18 cellular contexts compared by ENCODE assay signal in the genomic region with DNA sequence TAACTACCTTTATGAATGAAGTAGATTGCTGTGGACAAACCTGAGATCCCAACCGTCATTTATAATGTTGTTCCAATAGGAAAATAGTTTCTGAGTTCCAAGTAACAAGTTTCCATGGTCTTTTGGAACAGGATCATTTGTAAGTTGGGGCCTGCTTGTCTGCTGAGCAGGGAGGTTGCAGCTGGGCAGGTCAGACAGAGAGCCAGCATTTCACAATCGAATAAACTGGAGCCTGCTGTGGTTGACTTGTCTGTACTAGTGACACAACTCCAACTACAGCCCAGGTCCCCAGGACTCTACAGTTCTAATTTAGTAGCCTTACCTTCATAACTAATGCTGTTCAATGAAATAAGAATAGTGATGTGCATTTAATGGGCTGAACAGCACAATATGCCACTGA. TPM values are rescaled to one million over a fixed set of nuclear protein-coding genes. Genes with fewer than 3 reads are reported as not detected.
DNase-seq lines count a peak whose midpoint lies in the region; ATAC-seq, FAIRE-seq and TF ChIP-seq lines count a peak whose summit lies in the region.
"Had no signal": no experiment of that assay in that cellular context is flagged by ENCODE, and none has a peak within 500 bp of the region (broad histone marks: within the 10 kb centered on the region; RNA-seq: fewer than 3 reads in every experiment).

No MANE protein-coding gene starts in this region.

- no peak overlapping the region for H3K14ac ChIP-seq in neuronal stem cell (ENCODE audit: low read length)

- peak; percentile 53 for DNase-seq in AG08395 (ENCODE audit: low spot score)
- DNase-seq in MV-4-11 (lab: John Stamatoyannopoulos, UW): peak; percentile 47
- peak; percentile 91 for DNase-seq in choroid plexus epithelial cell (ENCODE audit: low read depth)
- no peak for DNase-seq in HepG2 (ENCODE audit: low spot score)
- no peak for DNase-seq in activated CD4-positive, alpha-beta T cell treated with anti-CD3 and anti-CD28 coated beads, Interleukin-2, amount 50 U/mL, for 1 hour
- DNase-seq in neuronal stem cell (ENCODE audit: low spot score): no peak
- no peak for DNase-seq in suprapubic skin (ENCODE audit: low spot score in 2 of 2)
- DNase-seq: activated CD4-positive, alpha-beta T cell treated with anti-CD3 and anti-CD28 coated beads, Interleukin-2, amount 10 ng/mL, durations not matched to agents 7 days and 5 days; effector memory CD4-positive, alpha-beta T cell; hypothalamus; RPMI8226; stimulated activated CD4-positive, alpha-beta T cell treated with anti-CD3 and anti-CD28 coated beads, Interleukin-15, amount 100 ng/mL, for 24 hours; T-helper 9 cell; trophoblast cell had no signal

- H3K4me1 ChIP-seq in HepG2 (ENCODE audit: insufficient read depth, low read length) (0 out of 2 replicates have a peak, but pooled peaks cover 7% of the 10 kb centered on the region), neuronal stem cell (ENCODE audit: control insufficient read depth in 2 of 2, insufficient read depth in 1 of 2, low read depth in 1 of 2, low read length in 2 of 2) (peaks cover 0 to 2% of the 10 kb centered on the region in 2 donors), suprapubic skin (no peaks in the 10 kb centered on the region)
- H3K4me1 ChIP-seq: A549, ascending aorta had no signal

- no peaks in the 10 kb centered on the region for H3K79me1 ChIP-seq in neuronal stem cell (ENCODE audit: low read depth, low read length)

- H4K20me1 ChIP-seq in HepG2 (ENCODE audit: insufficient read depth, low read length): no peaks in the 10 kb centered on the region

- H3K18ac ChIP-seq in neuronal stem cell (ENCODE audit: low read length): no peak overlapping the region

- H3K27ac ChIP-seq in HepG2 (ENCODE audit: extremely low read length, insufficient read depth, low read length) (no peak overlapping the region), neuronal stem cell (replicated peaks; ENCODE audit: low read length) (no peak overlapping the region), suprapubic skin (no peak overlapping the region)
- H3K27ac ChIP-seq: A549, ascending aorta had no signal

- TF ChIP-seq EP300 in HepG2 (IDR thresholded peaks at IDR 0.05; ENCODE audit: low read depth in 2 of 2, low read length in 2 of 2) (no peak), HepG2 (CRISPR knock-in tag; IDR thresholded peaks at IDR 0.05; ENCODE audit: borderline replicate concordance) (no peak), suprapubic skin (IDR thresholded peaks at IDR 0.05) (no peak)

- no peak overlapping the region for H2BK15ac ChIP-seq in neuronal stem cell (ENCODE audit: low read length)

- CTCF ChIA-PET in HepG2 (lab: Yijun Ruan, JAX; ENCODE audit: low intra/inter-chr PET ratio, low total read pairs): no interaction called here

- no peak overlapping the region for H2AFZ ChIP-seq in HepG2 (ENCODE audit: low read length)
- H2AFZ ChIP-seq in neuronal stem cell (ENCODE audit: low read length): no peak overlapping the region

- BruUV-seq in HepG2 (replicated peaks; lab: Mats Ljungman, UMichigan): no TSS peak

- H3K9ac ChIP-seq in HepG2 (ENCODE audit: insufficient read depth, low read depth, low read length) (no peak overlapping the region), neuronal stem cell (ENCODE audit: low read depth, low read length, poor library complexity) (no peak overlapping the region)

- intact Hi-C loops in HepG2 (cut with micrococcal nuclease; ENCODE audit: unreplicated experiment): no loop called here

- POLR2A ChIA-PET in HepG2 (lab: Yijun Ruan, JAX): no interaction called here

- TF ChIP-seq POLR2A in HepG2 (IDR thresholded peaks at IDR 0.05; ENCODE audit: insufficient read depth in 1 of 2, low read depth in 2 of 2, low read length in 2 of 2) (no peak), suprapubic skin (IDR thresholded peaks at IDR 0.05) (no peak)

- H3K4me3 ChIP-seq in choroid plexus epithelial cell (ENCODE audit: low read depth, low read length) (no peak overlapping the region), HepG2 (replicated peaks in 1 of 3; ENCODE audit: insufficient read depth in 1 of 3, low read depth in 2 of 3, low read length in 3 of 3) (no peak overlapping the region), neuronal stem cell (ENCODE audit: low read length in 2 of 2) (no peak overlapping the region), suprapubic skin (no peak overlapping the region)
- H3K4me3 ChIP-seq: A549, ascending aorta, lung had no signal

- no peak overlapping the region for H3K4ac ChIP-seq in neuronal stem cell (ENCODE audit: low read length)

- H3K9me3 ChIP-seq in HepG2 (ENCODE audit: low read length): no peaks in the 10 kb centered on the region
- H3K9me3 ChIP-seq in neuronal stem cell (replicated peaks in 1 of 2; ENCODE audit: control insufficient read depth in 2 of 2, insufficient read depth in 1 of 2, low read depth in 1 of 2, low read length in 2 of 2): no peaks in the 10 kb centered on the region
- H3K9me3 ChIP-seq in suprapubic skin: no peaks in the 10 kb centered on the region
- H3K9me3 ChIP-seq: A549, ascending aorta had no signal

- H3K36me3 ChIP-seq in HepG2 (replicated peaks in 1 of 2; ENCODE audit: control insufficient read depth in 1 of 2, insufficient read depth in 2 of 2, low read length in 2 of 2) (no peaks in the 10 kb centered on the region), neuronal stem cell (replicated peaks in 1 of 2; ENCODE audit: control insufficient read depth in 2 of 2, insufficient read depth in 2 of 2, low read length in 2 of 2) (no peaks in the 10 kb centered on the region), suprapubic skin (no peaks in the 10 kb centered on the region)
- H3K36me3 ChIP-seq: ascending aorta had no signal

- H3K79me2 ChIP-seq in HepG2 (ENCODE audit: insufficient read depth, low read length): no peaks in the 10 kb centered on the region

- H2BK12ac ChIP-seq in neuronal stem cell (ENCODE audit: low read length): no peak overlapping the region

- H3K23ac ChIP-seq in neuronal stem cell (ENCODE audit: low read depth, low read length, poor library complexity): no peak overlapping the region

- FAIRE-seq in HepG2 (lab: Jason Lieb, UNC): no peak
- FAIRE-seq: A549 had no signal

- H2AK5ac ChIP-seq in neuronal stem cell (ENCODE audit: low read depth, low read length): no peak overlapping the region

- no peak overlapping the region for H4K8ac ChIP-seq in neuronal stem cell (ENCODE audit: low read depth, low read length)

- TF ChIP-seq RAD21 in HepG2 (CRISPR knock-in tag; IDR thresholded peaks at IDR 0.05): no peak

- TF ChIP-seq CTCF in choroid plexus epithelial cell (conservative IDR thresholded peaks at IDR 0.05; ENCODE audit: low read depth, low read length): no peak
- no peak for TF ChIP-seq CTCF in HepG2 (CRISPR knock-in tag; IDR thresholded peaks at IDR 0.05)
- no peak for TF ChIP-seq CTCF in suprapubic skin (IDR thresholded peaks at IDR 0.05)

- 0% methylated on average over 2 of the region's 2 CpGs for WGBS in HepG2 (ENCODE audit: low lambda C conversion rate)
- no CpG with 5 or more reads among the region's 2 CpGs for WGBS in neuronal stem cell (ENCODE audit: extremely low coverage in 2 of 2, insufficient read length in 2 of 2, insufficient replicate concordance in 1 of 2), 2 donors
- 46% methylated on average over 2 of the region's 2 CpGs for WGBS in suprapubic skin

- H3K4me2 ChIP-seq in HepG2 (ENCODE audit: low read depth, low read length) (no peak overlapping the region), neuronal stem cell (ENCODE audit: insufficient read depth, low read length, poor library complexity, severe bottlenecking) (no peak overlapping the region)
- H3K4me2 ChIP-seq: A549 had no signal

- peak; percentile 76 for ATAC-seq in HepG2
- ATAC-seq in HG03342 (IDR thresholded peaks at IDR 0.05; ENCODE audit: unreplicated experiment): no peak
- ATAC-seq: A549 had no signal

- in situ Hi-C loops in HepG2 (cut with HindIII; ENCODE audit: extremely low pct_ligation_motif_present, low pct_unique_long_range_greater_than_20kb): no loop called here

- H3K27me3 ChIP-seq in HepG2 (ENCODE audit: control insufficient read depth in 1 of 2, insufficient read depth in 2 of 2, low read length in 2 of 2): no peaks in the 10 kb centered on the region; a peak in 1 of 5 replicates
- peaks cover 0 to 16% (median 0%) of the 10 kb centered on the region in 3 experiments for H3K27me3 ChIP-seq in neuronal stem cell (ENCODE audit: control insufficient read depth in 3 of 3, insufficient read depth in 3 of 3, low read depth in 1 of 3, low read length in 3 of 3)
- no peaks in the 10 kb centered on the region for H3K27me3 ChIP-seq in suprapubic skin
- H3K27me3 ChIP-seq: ascending aorta had no signal

- H2BK5ac ChIP-seq in neuronal stem cell (ENCODE audit: low read length): no peak overlapping the region

- no peak overlapping the region for H4K91ac ChIP-seq in neuronal stem cell (ENCODE audit: low read depth, low read length, poor library complexity)

- H2BK120ac ChIP-seq in neuronal stem cell (ENCODE audit: low read depth, low read length): no peak overlapping the region

RNA-seq across cellular contexts. Expression of a gene that starts 18.6 kb away (rescaled TPM):
- total RNA-seq in HepG2 (2016; rRNA removed; fragmentation: Illumina TruSeq; extraction: Trizol): 36.0 and 58.5 TPM in 2 replicates
- 6.8 and 7.6 TPM in 2 replicates for total RNA-seq in HepG2 (2016; cell fraction: cytosol; rRNA removed; fragmentation: Illumina TruSeq; extraction: Trizol; ENCODE audit: low read depth)
- total RNA-seq in HepG2 (2016; cell fraction: insoluble cytoplasmic fraction; rRNA removed; fragmentation: Illumina TruSeq; extraction: Trizol): 35.5 and 53.0 TPM in 2 replicates
- total RNA-seq in HepG2 (2016; cell fraction: membrane; rRNA removed; fragmentation: Illumina TruSeq; extraction: Trizol): 22.3 and 27.2 TPM in 2 replicates
- 42.6 and 46.4 TPM in 2 replicates for total RNA-seq in HepG2 (2016; cell fraction: nucleus; rRNA removed; fragmentation: Illumina TruSeq; extraction: Trizol)
- polyA plus RNA-seq in HepG2 (2011; rRNA removed): 14.4 and 15.6 TPM in 2 replicates
- polyA plus RNA-seq in HepG2 (2011; cell fraction: cytosol; rRNA removed): 4.4 and 7.3 TPM in 2 replicates
- 20.7 and 26.9 TPM in 2 replicates for polyA plus RNA-seq in HepG2 (2011; cell fraction: nucleus; rRNA removed)
- 15.1 and 24.2 TPM in 2 replicates for polyA plus RNA-seq in HepG2 (2012)
- 2.5 and 3.0 TPM in 2 replicates for polyA plus RNA-seq in HepG2 (2016; cell fraction: cytosol; fragmentation: Illumina TruSeq; extraction: Trizol; ENCODE audit: low read depth)
- 23.3 and 24.9 TPM in 2 replicates for polyA plus RNA-seq in HepG2 (2016; cell fraction: insoluble cytoplasmic fraction; fragmentation: Illumina TruSeq; extraction: Trizol; ENCODE audit: low read depth)
- polyA plus RNA-seq in HepG2 (2016; cell fraction: membrane; fragmentation: Illumina TruSeq; extraction: Trizol; ENCODE audit: low read depth): 6.2 and 6.7 TPM in 2 replicates
- 36.6 and 47.8 TPM in 2 replicates for polyA plus RNA-seq in HepG2 (2016; cell fraction: nucleus; fragmentation: Illumina TruSeq; extraction: Trizol; ENCODE audit: insufficient read depth, low read depth)
- 12.8 and 14.0 TPM in 2 replicates for polyA minus RNA-seq in HepG2 (2011; rRNA and poly(A)+ RNA removed; ENCODE audit: low replicate concordance)
- 29.6 and 36.9 TPM in 2 replicates for polyA minus RNA-seq in HepG2 (2011; cell fraction: cytosol; rRNA and poly(A)+ RNA removed)
- polyA minus RNA-seq in HepG2 (2011; cell fraction: nucleus; rRNA and poly(A)+ RNA removed): 138 and 149 TPM in 2 replicates
- 29.5 TPM for polyA plus RNA-seq in neuronal stem cell (2013, experiment 1 of 2)
- polyA plus RNA-seq in neuronal stem cell (2013, experiment 2 of 2): 28.0 TPM
- total RNA-seq in suprapubic skin: 10 to 100 TPM; 16.3 to 47.4 (median 27.8) TPM

Comparison
In these comparisons a context has a peak if more than half of its experiments do, and no peak if none do; other contexts are left out.
1. DNase-seq: peak in AG08395 (single experiment), MV-4-11 (single experiment) and choroid plexus epithelial cell (single experiment); none in HepG2 (single experiment), activated CD4-positive, alpha-beta T cell treated with anti-CD3 and anti-CD28 coated beads, Interleukin-2, amount 50 U/mL, for 1 hour (single experiment), neuronal stem cell (single experiment) and suprapubic skin (0 of 2).